Comparison of ENCODE assay signal across 14 cellular contexts in genomic region chr20:49956689-49957443, GRCh38. TPM values are rescaled to one million over a fixed set of nuclear protein-coding genes. Genes with fewer than 3 reads are reported as not detected.
DNase-seq lines count a peak whose midpoint lies in the region; ATAC-seq and TF ChIP-seq lines count a peak whose summit lies in the region.
"Had no signal": no experiment of that assay in that cellular context is flagged by ENCODE, and none has a peak within 500 bp of the region (broad histone marks: within the 10 kb centered on the region; RNA-seq: fewer than 3 reads in every experiment).

No MANE protein-coding gene starts in this region.

- no peak for ATAC-seq in activated CD8-positive, alpha-beta T cell treated with anti-CD3 and anti-CD28 coated beads for 36 hours
- no peak for ATAC-seq in activated CD8-positive, alpha-beta T cell treated with anti-CD3 and anti-CD28 coated beads, Interleukin-2, amount 10 ng/mL, durations not matched to agents 7 days and 5 days
- no peak for ATAC-seq in left cardiac atrium
- no peak for ATAC-seq in GM19023 (IDR thresholded peaks at IDR 0.05; ENCODE audit: unreplicated experiment)

- peaks cover 5% of the 10 kb centered on the region for H3K4me1 Mint-ChIP-seq in activated CD8-positive, alpha-beta T cell treated with anti-CD3 and anti-CD28 coated beads for 36 hours (ENCODE audit: low read depth)
- no peaks in the 10 kb centered on the region for H3K4me1 Mint-ChIP-seq in activated CD8-positive, alpha-beta T cell treated with anti-CD3 and anti-CD28 coated beads, Interleukin-2, amount 10 ng/mL, durations not matched to agents 7 days and 5 days (ENCODE audit: low read depth)

- H3K9me3 ChIP-seq in spleen (no peaks in the 10 kb centered on the region), ascending aorta (no peaks in the 10 kb centered on the region)
- H3K9me3 ChIP-seq: gastrocnemius medialis, transverse colon had no signal

- CTCF ChIA-PET in activated CD8-positive, alpha-beta T cell treated with anti-CD3 and anti-CD28 coated beads for 36 hours (lab: Charles Lee): interaction anchor here (0.8 to 1.6 kb wide), 5 partner anchors 10 to 115 kb away, joined by 3 to 7 read pairs (median 5); no protein-coding TSS in a partner anchor
- CTCF ChIA-PET in activated CD8-positive, alpha-beta T cell treated with anti-CD3 and anti-CD28 coated beads, Interleukin-2, amount 10 ng/mL, durations not matched to agents 7 days and 5 days (lab: Charles Lee): interaction anchor here (1.3 kb wide), 1 partner anchor 129 kb away, joined by 3 read pairs; no protein-coding TSS in a partner anchor

- POLR2A ChIA-PET in activated CD8-positive, alpha-beta T cell treated with anti-CD3 and anti-CD28 coated beads for 36 hours (lab: Charles Lee): no interaction called here
- POLR2A ChIA-PET in activated CD8-positive, alpha-beta T cell treated with anti-CD3 and anti-CD28 coated beads, Interleukin-2, amount 10 ng/mL, durations not matched to agents 7 days and 5 days (lab: Charles Lee): no interaction called here

- H3K36me3 ChIP-seq in spleen: peaks cover 6 to 98% (median 65%) of the 10 kb centered on the region in 6 donors
- peaks cover 51 to 59% of the 10 kb centered on the region in 2 donors for H3K36me3 ChIP-seq in ascending aorta

- H3K27me3 ChIP-seq in spleen (replicated peaks in 1 of 7): no peaks in the 10 kb centered on the region
- no peaks in the 10 kb centered on the region for H3K27me3 ChIP-seq in ascending aorta
- H3K27me3 ChIP-seq: gastrocnemius medialis, transverse colon had no signal

- no peaks in the 10 kb centered on the region for H3K9me3 Mint-ChIP-seq in activated CD8-positive, alpha-beta T cell treated with anti-CD3 and anti-CD28 coated beads for 36 hours
- no peaks in the 10 kb centered on the region for H3K9me3 Mint-ChIP-seq in activated CD8-positive, alpha-beta T cell treated with anti-CD3 and anti-CD28 coated beads, Interleukin-2, amount 10 ng/mL, durations not matched to agents 7 days and 5 days (ENCODE audit: insufficient read depth)

- no peak for DNase-seq in activated CD8-positive, alpha-beta T cell treated with anti-CD3 and anti-CD28 coated beads for 36 hours
- DNase-seq in activated CD8-positive, alpha-beta T cell treated with anti-CD3 and anti-CD28 coated beads, Interleukin-2, amount 10 ng/mL, durations not matched to agents 7 days and 5 days: no peak
- DNase-seq in RPMI8226 (peak; percentile 87), left cardiac atrium (peak; percentile 73), spleen (peak; percentile 72), ascending aorta (ENCODE audit: low spot score in 2 of 2) (no peak), NCI-H446 treated with DMSO at 0.1 percent for 48 hours (lab: John Stamatoyannopoulos, UW) (no peak)
- DNase-seq: ACHN; activated T-cell treated with anti-CD3 and anti-CD28 coated beads, Interleukin-2, amount 50 U/mL, for 48 hours; effector CD4-positive, alpha-beta T cell; transverse colon had no signal

- H3K36me3 Mint-ChIP-seq in activated CD8-positive, alpha-beta T cell treated with anti-CD3 and anti-CD28 coated beads for 36 hours (ENCODE audit: low read depth): peaks cover 36% of the 10 kb centered on the region
- peaks cover 38% of the 10 kb centered on the region for H3K36me3 Mint-ChIP-seq in activated CD8-positive, alpha-beta T cell treated with anti-CD3 and anti-CD28 coated beads, Interleukin-2, amount 10 ng/mL, durations not matched to agents 7 days and 5 days (ENCODE audit: low read depth)

- TF ChIP-seq CTCF in activated CD8-positive, alpha-beta T cell treated with anti-CD3 and anti-CD28 coated beads for 36 hours (IDR thresholded peaks at IDR 0.05): no peak
- TF ChIP-seq CTCF in spleen (IDR thresholded peaks at IDR 0.05 in 8 of 11, conservative IDR thresholded peaks at IDR 0.05 in 3 of 11): no peak
- TF ChIP-seq CTCF in ascending aorta (IDR thresholded peaks at IDR 0.05): no peak

- no peak for TF ChIP-seq POLR2A in spleen (IDR thresholded peaks at IDR 0.05)

- 89 to 92% (median 90%) methylated on average over 22 of the region's 22 CpGs for WGBS in spleen, 5 donors

- H3K27ac ChIP-seq in spleen (peak overlapping the region in 1 of 8 donors; percentile 7), ascending aorta (no peak overlapping the region)
- H3K27ac ChIP-seq: transverse colon, WERI-Rb-1 had no signal

- H3K4me3 ChIP-seq in spleen (no peak overlapping the region), ascending aorta (no peak overlapping the region)
- H3K4me3 ChIP-seq: gastrocnemius medialis, transverse colon had no signal

- intact Hi-C loops in activated CD8-positive, alpha-beta T cell treated with anti-CD3 and anti-CD28 coated beads for 36 hours (cut with micrococcal nuclease): no loop called here
- intact Hi-C loops in left cardiac atrium (cut with DNase I) (no loop called here), spleen (cut with DNase I; ENCODE audit: low total_unique reads) (no loop called here), ascending aorta (cut with DNase I) (no loop called here)

- H3K27ac Mint-ChIP-seq in activated CD8-positive, alpha-beta T cell treated with anti-CD3 and anti-CD28 coated beads for 36 hours: peak overlapping the region; percentile 37
- no peak overlapping the region for H3K27ac Mint-ChIP-seq in activated CD8-positive, alpha-beta T cell treated with anti-CD3 and anti-CD28 coated beads, Interleukin-2, amount 10 ng/mL, durations not matched to agents 7 days and 5 days

- no peaks in the 10 kb centered on the region for H3K27me3 Mint-ChIP-seq in activated CD8-positive, alpha-beta T cell treated with anti-CD3 and anti-CD28 coated beads for 36 hours
- H3K27me3 Mint-ChIP-seq in activated CD8-positive, alpha-beta T cell treated with anti-CD3 and anti-CD28 coated beads, Interleukin-2, amount 10 ng/mL, durations not matched to agents 7 days and 5 days (ENCODE audit: low read depth): no peaks in the 10 kb centered on the region

- H3K4me3 Mint-ChIP-seq in activated CD8-positive, alpha-beta T cell treated with anti-CD3 and anti-CD28 coated beads for 36 hours: no peak overlapping the region
- H3K4me3 Mint-ChIP-seq in activated CD8-positive, alpha-beta T cell treated with anti-CD3 and anti-CD28 coated beads, Interleukin-2, amount 10 ng/mL, durations not matched to agents 7 days and 5 days: no peak overlapping the region

- H3K4me1 ChIP-seq in spleen (peaks cover 0 to 11% (median 0%) of the 10 kb centered on the region in 6 donors), ascending aorta (no peaks in the 10 kb centered on the region)
- H3K4me1 ChIP-seq: gastrocnemius medialis, transverse colon had no signal

RNA-seq across cellular contexts. Expression of gene RNF114, which starts 20.7 kb away (rescaled TPM):
- total RNA-seq in activated CD8-positive, alpha-beta T cell treated with anti-CD3 and anti-CD28 coated beads for 36 hours: 10 to 100 TPM; 68.4 to 70.5 TPM
- 10 to 100 TPM; 50.1 to 54.8 TPM for total RNA-seq in activated CD8-positive, alpha-beta T cell treated with anti-CD3 and anti-CD28 coated beads, Interleukin-2, amount 10 ng/mL, durations not matched to agents 7 days and 5 days
- total RNA-seq in left cardiac atrium (10 to 100 TPM; 44.5 to 48.7 TPM), spleen (100 to 1,000 TPM in 6 of 7 donors, 10 to 100 TPM in 1; 96.5 to 246 (median 113) TPM), ascending aorta (77.0 TPM)
- 10 to 100 TPM; 35.5 to 62.0 (median 37.6) TPM for polyA plus RNA-seq in spleen

RNA-seq across cellular contexts. Expression of gene SNAI1, which starts 25.9 kb away (rescaled TPM):
- total RNA-seq in activated CD8-positive, alpha-beta T cell treated with anti-CD3 and anti-CD28 coated beads for 36 hours: 1 to 10 TPM in 1 of 2 experiments, under 1 TPM in 1; 0.90 to 1.4 TPM
- total RNA-seq in activated CD8-positive, alpha-beta T cell treated with anti-CD3 and anti-CD28 coated beads, Interleukin-2, amount 10 ng/mL, durations not matched to agents 7 days and 5 days: under 1 TPM; 0.37 to 0.47 TPM
- total RNA-seq in left cardiac atrium (1 to 10 TPM; 2.7 to 8.5 TPM), spleen (10 to 100 TPM in 2 of 7 donors, 1 to 10 TPM in 5; 2.1 to 10.5 (median 8.3) TPM), ascending aorta (64.4 TPM)
- polyA plus RNA-seq in spleen: 1 to 10 TPM; 1.3 to 2.4 (median 1.7) TPM

RNA-seq across cellular contexts. Expression of gene SPATA2, which starts 41.5 kb away (rescaled TPM):
- total RNA-seq in activated CD8-positive, alpha-beta T cell treated with anti-CD3 and anti-CD28 coated beads for 36 hours: 1 to 10 TPM; 6.2 to 7.4 TPM
- 1 to 10 TPM; 7.6 to 7.7 TPM for total RNA-seq in activated CD8-positive, alpha-beta T cell treated with anti-CD3 and anti-CD28 coated beads, Interleukin-2, amount 10 ng/mL, durations not matched to agents 7 days and 5 days
- total RNA-seq in left cardiac atrium (1 to 10 TPM; 6.5 to 6.8 TPM), spleen (10 to 100 TPM; 11.2 to 33.2 (median 17.2) TPM), ascending aorta (7.6 TPM)
- 1 to 10 TPM; 2.9 to 8.0 (median 4.1) TPM for polyA plus RNA-seq in spleen

Comparison
In these comparisons a context has a peak if more than half of its experiments do, and no peak if none do; other contexts are left out.
1. DNase-seq: peak in RPMI8226 (single experiment), left cardiac atrium (single experiment) and spleen (single experiment); none in activated CD8-positive, alpha-beta T cell treated with anti-CD3 and anti-CD28 coated beads for 36 hours (single experiment), activated CD8-positive, alpha-beta T cell treated with anti-CD3 and anti-CD28 coated beads, Interleukin-2, amount 10 ng/mL, durations not matched to agents 7 days and 5 days (single experiment), ascending aorta (0 of 2) and NCI-H446 treated with DMSO at 0.1 percent for 48 hours (single experiment).